1 cellular context compared by ENCODE assay signal in the genomic region with DNA sequence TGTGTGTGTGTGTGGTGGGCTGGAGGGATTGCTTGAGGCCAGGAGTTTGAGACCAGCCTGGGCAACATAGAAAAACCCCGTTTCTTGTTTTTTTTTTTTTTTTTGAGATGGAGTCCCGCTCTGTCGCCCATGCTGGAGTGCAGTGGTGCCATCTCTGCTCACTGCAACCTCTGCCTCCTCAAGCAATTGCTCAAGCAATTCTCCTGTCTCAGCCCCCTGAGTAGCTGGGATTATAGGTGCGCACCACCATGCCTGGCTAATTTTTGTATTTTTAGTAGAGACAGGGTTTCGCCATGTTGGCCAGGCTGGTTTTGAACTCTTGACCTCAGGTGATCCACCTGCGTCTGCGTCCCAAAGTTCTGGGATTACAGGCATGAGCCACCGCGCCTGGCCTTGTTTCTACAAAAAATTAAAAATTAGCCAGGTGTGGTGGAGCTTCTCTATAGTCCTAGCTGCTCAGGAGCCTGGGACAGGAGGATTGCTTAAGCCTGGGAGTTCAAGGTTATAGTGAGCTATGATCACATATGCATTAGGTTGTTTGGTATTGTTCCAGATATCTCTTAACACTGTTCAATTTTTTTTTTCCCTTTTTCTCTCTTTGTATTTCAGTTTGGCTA.
TF ChIP-seq lines count a peak whose summit lies in the region.
"Not testable (repeated sequence)": the region's sequence is repeated elsewhere in the genome, so short reads cannot be mapped to it uniquely, and the experiment has no call there.

No MANE protein-coding gene starts in this region.

TF ChIP-seq in HepG2, 621 proteins besides CTCF, POLR2A, EP300 and RAD21 (continued from another document and continues in another):
- TF ChIP-seq CEBPG (CRISPR knock-in tag; IDR thresholded peaks at IDR 0.05), result peak; percentile 97
- peak; percentile 59; the same call in 1 of the 2 replicates for TF ChIP-seq FOXK2 (IDR thresholded peaks at IDR 0.05)
- 0 out of 2 replicates have a peak, but pooled peaks have one; percentile 41 for TF ChIP-seq MED13 (CRISPR knock-in tag; IDR thresholded peaks at IDR 0.05)
- TF ChIP-seq ATF7 (IDR thresholded peaks at IDR 0.05), result 0 out of 2 replicates have a peak, but pooled peaks have one; percentile 6
- TF ChIP-seq ATF7 (CRISPR knock-in tag; IDR thresholded peaks at IDR 0.05); LCORL (IDR thresholded peaks at IDR 0.05); MAZ (IDR thresholded peaks at IDR 0.05; ENCODE audit: borderline replicate concordance, low read depth, low read length); SOX6 (IDR thresholded peaks at IDR 0.05): not testable (repeated sequence)
- peak; percentile 87 for TF ChIP-seq LCORL (CRISPR knock-in tag; IDR thresholded peaks at IDR 0.05)
- peak; percentile 44; the same call in 1 of the 2 replicates for TF ChIP-seq MEIS2 (CRISPR knock-in tag; IDR thresholded peaks at IDR 0.05)
- peak; percentile 58; the same call in 1 of the 2 replicates for TF ChIP-seq KAT8 (CRISPR knock-in tag; IDR thresholded peaks at IDR 0.05)
- peak; percentile 57; the same call in 1 of the 2 replicates for TF ChIP-seq MEF2D (CRISPR knock-in tag; IDR thresholded peaks at IDR 0.05)
- TF ChIP-seq ZBTB21 (CRISPR knock-in tag; IDR thresholded peaks at IDR 0.05), result 0 out of 2 replicates have a peak, but pooled peaks have one; percentile 20
- TF ChIP-seq, protein P1, sequence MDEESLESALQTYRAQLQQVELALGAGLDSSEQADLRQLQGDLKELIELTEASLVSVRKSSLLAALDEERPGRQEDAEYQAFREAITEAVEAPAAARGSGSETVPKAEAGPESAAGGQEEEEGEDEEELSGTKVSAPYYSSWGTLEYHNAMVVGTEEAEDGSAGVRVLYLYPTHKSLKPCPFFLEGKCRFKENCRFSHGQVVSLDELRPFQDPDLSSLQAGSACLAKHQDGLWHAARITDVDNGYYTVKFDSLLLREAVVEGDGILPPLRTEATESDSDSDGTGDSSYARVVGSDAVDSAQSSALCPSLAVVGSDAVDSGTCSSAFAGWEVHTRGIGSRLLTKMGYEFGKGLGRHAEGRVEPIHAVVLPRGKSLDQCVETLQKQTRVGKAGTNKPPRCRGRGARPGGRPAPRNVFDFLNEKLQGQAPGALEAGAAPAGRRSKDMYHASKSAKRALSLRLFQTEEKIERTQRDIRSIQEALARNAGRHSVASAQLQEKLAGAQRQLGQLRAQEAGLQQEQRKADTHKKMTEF (CRISPR knock-in tag; IDR thresholded peaks at IDR 0.05), result peak; percentile 85
- TF ChIP-seq, protein P2, sequence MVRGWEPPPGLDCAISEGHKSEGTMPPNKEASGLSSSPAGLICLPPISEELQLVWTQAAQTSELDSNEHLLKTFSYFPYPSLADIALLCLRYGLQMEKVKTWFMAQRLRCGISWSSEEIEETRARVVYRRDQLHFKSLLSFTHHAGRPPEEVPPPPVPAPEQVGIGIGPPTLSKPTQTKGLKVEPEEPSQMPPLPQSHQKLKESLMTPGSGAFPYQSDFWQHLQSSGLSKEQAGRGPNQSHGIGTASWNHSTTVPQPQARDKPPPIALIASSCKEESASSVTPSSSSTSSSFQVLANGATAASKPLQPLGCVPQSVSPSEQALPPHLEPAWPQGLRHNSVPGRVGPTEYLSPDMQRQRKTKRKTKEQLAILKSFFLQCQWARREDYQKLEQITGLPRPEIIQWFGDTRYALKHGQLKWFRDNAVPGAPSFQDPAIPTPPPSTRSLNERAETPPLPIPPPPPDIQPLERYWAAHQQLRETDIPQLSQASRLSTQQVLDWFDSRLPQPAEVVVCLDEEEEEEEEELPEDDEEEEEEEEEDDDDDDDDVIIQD (CRISPR knock-in tag; IDR thresholded peaks at IDR 0.05; ENCODE audit: low read depth), result peak; percentile 87
- TF ChIP-seq, protein P3, sequence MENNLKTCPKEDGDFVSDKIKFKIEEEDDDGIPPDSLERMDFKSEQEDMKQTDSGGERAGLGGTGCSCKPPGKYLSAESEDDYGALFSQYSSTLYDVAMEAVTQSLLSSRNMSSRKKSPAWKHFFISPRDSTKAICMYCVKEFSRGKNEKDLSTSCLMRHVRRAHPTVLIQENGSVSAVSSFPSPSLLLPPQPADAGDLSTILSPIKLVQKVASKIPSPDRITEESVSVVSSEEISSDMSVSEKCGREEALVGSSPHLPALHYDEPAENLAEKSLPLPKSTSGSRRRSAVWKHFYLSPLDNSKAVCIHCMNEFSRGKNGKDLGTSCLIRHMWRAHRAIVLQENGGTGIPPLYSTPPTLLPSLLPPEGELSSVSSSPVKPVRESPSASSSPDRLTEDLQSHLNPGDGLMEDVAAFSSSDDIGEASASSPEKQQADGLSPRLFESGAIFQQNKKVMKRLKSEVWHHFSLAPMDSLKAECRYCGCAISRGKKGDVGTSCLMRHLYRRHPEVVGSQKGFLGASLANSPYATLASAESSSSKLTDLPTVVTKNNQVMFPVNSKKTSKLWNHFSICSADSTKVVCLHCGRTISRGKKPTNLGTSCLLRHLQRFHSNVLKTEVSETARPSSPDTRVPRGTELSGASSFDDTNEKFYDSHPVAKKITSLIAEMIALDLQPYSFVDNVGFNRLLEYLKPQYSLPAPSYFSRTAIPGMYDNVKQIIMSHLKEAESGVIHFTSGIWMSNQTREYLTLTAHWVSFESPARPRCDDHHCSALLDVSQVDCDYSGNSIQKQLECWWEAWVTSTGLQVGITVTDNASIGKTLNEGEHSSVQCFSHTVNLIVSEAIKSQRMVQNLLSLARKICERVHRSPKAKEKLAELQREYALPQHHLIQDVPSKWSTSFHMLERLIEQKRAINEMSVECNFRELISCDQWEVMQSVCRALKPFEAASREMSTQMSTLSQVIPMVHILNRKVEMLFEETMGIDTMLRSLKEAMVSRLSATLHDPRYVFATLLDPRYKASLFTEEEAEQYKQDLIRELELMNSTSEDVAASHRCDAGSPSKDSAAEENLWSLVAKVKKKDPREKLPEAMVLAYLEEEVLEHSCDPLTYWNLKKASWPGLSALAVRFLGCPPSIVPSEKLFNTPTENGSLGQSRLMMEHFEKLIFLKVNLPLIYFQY (CRISPR knock-in tag; IDR thresholded peaks at IDR 0.05; ENCODE audit: borderline replicate concordance), result 0 out of 2 replicates have a peak, but pooled peaks have one; percentile 34
- TF ChIP-seq HDAC1 (CRISPR knock-in tag; IDR thresholded peaks at IDR 0.05), result peak; percentile 79
- 0 out of 2 replicates have a peak, but pooled peaks have one; percentile 13 for TF ChIP-seq MAZ (CRISPR knock-in tag; IDR thresholded peaks at IDR 0.05; ENCODE audit: low read depth)
- peak; percentile 69 for TF ChIP-seq ZEB1 (IDR thresholded peaks at IDR 0.05; ENCODE audit: insufficient replicate concordance, low read depth)
- peak; percentile 82 for TF ChIP-seq MED1 (CRISPR knock-in tag; IDR thresholded peaks at IDR 0.05)
- TF ChIP-seq, protein P4, sequence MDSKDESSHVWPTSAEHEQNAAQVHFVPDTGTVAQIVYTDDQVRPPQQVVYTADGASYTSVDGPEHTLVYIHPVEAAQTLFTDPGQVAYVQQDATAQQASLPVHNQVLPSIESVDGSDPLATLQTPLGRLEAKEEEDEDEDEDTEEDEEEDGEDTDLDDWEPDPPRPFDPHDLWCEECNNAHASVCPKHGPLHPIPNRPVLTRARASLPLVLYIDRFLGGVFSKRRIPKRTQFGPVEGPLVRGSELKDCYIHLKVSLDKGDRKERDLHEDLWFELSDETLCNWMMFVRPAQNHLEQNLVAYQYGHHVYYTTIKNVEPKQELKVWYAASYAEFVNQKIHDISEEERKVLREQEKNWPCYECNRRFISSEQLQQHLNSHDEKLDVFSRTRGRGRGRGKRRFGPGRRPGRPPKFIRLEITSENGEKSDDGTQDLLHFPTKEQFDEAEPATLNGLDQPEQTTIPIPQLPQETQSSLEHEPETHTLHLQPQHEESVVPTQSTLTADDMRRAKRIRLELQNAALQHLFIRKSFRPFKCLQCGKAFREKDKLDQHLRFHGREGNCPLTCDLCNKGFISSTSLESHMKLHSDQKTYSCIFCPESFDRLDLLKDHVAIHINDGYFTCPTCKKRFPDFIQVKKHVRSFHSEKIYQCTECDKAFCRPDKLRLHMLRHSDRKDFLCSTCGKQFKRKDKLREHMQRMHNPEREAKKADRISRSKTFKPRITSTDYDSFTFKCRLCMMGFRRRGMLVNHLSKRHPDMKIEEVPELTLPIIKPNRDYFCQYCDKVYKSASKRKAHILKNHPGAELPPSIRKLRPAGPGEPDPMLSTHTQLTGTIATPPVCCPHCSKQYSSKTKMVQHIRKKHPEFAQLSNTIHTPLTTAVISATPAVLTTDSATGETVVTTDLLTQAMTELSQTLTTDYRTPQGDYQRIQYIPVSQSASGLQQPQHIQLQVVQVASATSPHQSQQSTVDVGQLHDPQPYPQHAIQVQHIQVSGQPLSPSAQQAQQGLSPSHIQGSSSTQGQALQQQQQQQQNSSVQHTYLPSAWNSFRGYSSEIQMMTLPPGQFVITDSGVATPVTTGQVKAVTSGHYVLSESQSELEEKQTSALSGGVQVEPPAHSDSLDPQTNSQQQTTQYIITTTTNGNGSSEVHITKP (CRISPR knock-in tag; IDR thresholded peaks at IDR 0.05; ENCODE audit: low read depth), result peak; percentile 30; the same call in 1 of the 2 replicates
- peak; percentile 75 for TF ChIP-seq ZNF331 (CRISPR knock-in tag; IDR thresholded peaks at IDR 0.05)
- TF ChIP-seq, protein P5, sequence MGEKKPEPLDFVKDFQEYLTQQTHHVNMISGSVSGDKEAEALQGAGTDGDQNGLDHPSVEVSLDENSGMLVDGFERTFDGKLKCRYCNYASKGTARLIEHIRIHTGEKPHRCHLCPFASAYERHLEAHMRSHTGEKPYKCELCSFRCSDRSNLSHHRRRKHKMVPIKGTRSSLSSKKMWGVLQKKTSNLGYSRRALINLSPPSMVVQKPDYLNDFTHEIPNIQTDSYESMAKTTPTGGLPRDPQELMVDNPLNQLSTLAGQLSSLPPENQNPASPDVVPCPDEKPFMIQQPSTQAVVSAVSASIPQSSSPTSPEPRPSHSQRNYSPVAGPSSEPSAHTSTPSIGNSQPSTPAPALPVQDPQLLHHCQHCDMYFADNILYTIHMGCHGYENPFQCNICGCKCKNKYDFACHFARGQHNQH (CRISPR knock-in tag; IDR thresholded peaks at IDR 0.05), result peak; percentile 88
- peak; percentile 94 for TF ChIP-seq SOX6 (CRISPR knock-in tag; IDR thresholded peaks at IDR 0.05)
- TF ChIP-seq, protein P6, sequence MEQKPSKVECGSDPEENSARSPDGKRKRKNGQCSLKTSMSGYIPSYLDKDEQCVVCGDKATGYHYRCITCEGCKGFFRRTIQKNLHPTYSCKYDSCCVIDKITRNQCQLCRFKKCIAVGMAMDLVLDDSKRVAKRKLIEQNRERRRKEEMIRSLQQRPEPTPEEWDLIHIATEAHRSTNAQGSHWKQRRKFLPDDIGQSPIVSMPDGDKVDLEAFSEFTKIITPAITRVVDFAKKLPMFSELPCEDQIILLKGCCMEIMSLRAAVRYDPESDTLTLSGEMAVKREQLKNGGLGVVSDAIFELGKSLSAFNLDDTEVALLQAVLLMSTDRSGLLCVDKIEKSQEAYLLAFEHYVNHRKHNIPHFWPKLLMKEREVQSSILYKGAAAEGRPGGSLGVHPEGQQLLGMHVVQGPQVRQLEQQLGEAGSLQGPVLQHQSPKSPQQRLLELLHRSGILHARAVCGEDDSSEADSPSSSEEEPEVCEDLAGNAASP (CRISPR knock-in tag; IDR thresholded peaks at IDR 0.05; ENCODE audit: borderline replicate concordance), result peak; percentile 75
- TF ChIP-seq, protein P7, sequence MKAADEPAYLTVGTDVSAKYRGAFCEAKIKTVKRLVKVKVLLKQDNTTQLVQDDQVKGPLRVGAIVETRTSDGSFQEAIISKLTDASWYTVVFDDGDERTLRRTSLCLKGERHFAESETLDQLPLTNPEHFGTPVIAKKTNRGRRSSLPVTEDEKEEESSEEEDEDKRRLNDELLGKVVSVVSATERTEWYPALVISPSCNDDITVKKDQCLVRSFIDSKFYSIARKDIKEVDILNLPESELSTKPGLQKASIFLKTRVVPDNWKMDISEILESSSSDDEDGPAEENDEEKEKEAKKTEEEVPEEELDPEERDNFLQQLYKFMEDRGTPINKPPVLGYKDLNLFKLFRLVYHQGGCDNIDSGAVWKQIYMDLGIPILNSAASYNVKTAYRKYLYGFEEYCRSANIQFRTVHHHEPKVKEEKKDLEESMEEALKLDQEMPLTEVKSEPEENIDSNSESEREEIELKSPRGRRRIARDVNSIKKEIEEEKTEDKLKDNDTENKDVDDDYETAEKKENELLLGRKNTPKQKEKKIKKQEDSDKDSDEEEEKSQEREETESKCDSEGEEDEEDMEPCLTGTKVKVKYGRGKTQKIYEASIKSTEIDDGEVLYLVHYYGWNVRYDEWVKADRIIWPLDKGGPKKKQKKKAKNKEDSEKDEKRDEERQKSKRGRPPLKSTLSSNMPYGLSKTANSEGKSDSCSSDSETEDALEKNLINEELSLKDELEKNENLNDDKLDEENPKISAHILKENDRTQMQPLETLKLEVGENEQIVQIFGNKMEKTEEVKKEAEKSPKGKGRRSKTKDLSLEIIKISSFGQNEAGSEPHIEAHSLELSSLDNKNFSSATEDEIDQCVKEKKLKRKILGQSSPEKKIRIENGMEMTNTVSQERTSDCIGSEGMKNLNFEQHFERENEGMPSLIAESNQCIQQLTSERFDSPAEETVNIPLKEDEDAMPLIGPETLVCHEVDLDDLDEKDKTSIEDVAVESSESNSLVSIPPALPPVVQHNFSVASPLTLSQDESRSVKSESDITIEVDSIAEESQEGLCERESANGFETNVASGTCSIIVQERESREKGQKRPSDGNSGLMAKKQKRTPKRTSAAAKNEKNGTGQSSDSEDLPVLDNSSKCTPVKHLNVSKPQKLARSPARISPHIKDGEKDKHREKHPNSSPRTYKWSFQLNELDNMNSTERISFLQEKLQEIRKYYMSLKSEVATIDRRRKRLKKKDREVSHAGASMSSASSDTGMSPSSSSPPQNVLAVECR (CRISPR knock-in tag; IDR thresholded peaks at IDR 0.05; ENCODE audit: borderline replicate concordance), result peak; percentile 28; the same call in 1 of the 2 replicates
- TF ChIP-seq, protein P8, sequence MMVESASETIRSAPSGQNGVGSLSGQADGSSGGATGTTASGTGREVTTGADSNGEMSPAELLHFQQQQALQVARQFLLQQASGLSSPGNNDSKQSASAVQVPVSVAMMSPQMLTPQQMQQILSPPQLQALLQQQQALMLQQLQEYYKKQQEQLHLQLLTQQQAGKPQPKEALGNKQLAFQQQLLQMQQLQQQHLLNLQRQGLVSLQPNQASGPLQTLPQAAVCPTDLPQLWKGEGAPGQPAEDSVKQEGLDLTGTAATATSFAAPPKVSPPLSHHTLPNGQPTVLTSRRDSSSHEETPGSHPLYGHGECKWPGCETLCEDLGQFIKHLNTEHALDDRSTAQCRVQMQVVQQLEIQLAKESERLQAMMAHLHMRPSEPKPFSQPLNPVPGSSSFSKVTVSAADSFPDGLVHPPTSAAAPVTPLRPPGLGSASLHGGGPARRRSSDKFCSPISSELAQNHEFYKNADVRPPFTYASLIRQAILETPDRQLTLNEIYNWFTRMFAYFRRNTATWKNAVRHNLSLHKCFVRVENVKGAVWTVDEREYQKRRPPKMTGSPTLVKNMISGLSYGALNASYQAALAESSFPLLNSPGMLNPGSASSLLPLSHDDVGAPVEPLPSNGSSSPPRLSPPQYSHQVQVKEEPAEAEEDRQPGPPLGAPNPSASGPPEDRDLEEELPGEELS (CRISPR knock-in tag; IDR thresholded peaks at IDR 0.05), result peak; percentile 69
- 0 out of 2 replicates have a peak, but pooled peaks have one; percentile 55 for TF ChIP-seq ZNF383 (CRISPR knock-in tag; IDR thresholded peaks at IDR 0.05; ENCODE audit: borderline replicate concordance)
- TF ChIP-seq, protein P9, sequence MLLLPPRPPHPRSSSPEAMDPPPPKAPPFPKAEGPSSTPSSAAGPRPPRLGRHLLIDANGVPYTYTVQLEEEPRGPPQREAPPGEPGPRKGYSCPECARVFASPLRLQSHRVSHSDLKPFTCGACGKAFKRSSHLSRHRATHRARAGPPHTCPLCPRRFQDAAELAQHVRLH (CRISPR knock-in tag; IDR thresholded peaks at IDR 0.05; ENCODE audit: borderline replicate concordance, low read depth), result peak; percentile 78; the same call in 1 of the 2 replicates
- peak; percentile 96 for TF ChIP-seq RARA (CRISPR knock-in tag; IDR thresholded peaks at IDR 0.05)
- TF ChIP-seq RCOR2 (CRISPR knock-in tag; IDR thresholded peaks at IDR 0.05), result peak; percentile 71; the same call in 1 of the 2 replicates
- TF ChIP-seq NCOR1 (IDR thresholded peaks at IDR 0.05; ENCODE audit: borderline replicate concordance, low read length), result peak; percentile 79
- TF ChIP-seq FOXA3 (CRISPR knock-in tag; IDR thresholded peaks at IDR 0.05), result peak; percentile 76
- TF ChIP-seq SMAD3 (CRISPR knock-in tag; IDR thresholded peaks at IDR 0.05), result 0 out of 2 replicates have a peak, but pooled peaks have one; percentile 58
